Comparison of ENCODE assay signal across 1 cellular context in the genomic region with DNA sequence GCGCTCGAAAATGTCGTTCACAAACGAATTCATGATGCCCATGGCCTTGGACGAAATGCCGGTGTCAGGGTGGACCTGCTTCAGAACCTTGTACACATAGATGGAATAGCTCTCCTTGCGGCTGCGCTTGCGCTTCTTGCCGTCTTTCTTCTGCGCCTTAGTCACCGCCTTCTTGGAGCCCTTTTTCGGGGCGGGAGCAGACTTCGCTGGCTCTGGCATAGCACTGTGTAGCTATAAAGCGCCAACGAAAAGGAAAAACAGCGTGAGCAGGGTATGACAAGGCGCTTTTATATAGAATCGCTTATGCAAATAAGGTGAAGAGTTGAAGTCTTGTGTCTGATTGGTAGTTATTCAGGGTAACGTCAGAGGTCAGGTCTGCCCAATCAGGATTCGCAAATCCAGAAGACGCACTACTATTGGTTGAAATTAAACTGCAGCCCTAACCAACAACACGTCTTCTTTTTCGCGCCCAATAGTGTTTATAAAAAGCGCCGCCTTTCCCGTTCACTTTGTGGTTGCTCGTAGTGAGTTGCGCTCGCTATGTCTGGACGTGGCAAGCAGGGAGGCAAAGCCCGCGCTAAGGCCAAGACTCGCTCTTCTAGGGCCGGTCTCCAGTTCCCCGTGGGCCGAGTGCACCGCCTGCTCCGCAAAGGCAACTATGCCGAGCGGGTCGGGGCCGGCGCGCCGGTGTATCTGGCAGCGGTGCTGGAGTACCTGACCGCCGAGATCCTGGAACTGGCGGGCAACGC.
TF ChIP-seq lines count a peak whose summit lies in the region.

No MANE protein-coding gene starts in this region.

TF ChIP-seq in HepG2, 621 proteins besides CTCF, POLR2A, EP300 and RAD21 (continued from another document and continues in another):
- TF ChIP-seq, protein P1, sequence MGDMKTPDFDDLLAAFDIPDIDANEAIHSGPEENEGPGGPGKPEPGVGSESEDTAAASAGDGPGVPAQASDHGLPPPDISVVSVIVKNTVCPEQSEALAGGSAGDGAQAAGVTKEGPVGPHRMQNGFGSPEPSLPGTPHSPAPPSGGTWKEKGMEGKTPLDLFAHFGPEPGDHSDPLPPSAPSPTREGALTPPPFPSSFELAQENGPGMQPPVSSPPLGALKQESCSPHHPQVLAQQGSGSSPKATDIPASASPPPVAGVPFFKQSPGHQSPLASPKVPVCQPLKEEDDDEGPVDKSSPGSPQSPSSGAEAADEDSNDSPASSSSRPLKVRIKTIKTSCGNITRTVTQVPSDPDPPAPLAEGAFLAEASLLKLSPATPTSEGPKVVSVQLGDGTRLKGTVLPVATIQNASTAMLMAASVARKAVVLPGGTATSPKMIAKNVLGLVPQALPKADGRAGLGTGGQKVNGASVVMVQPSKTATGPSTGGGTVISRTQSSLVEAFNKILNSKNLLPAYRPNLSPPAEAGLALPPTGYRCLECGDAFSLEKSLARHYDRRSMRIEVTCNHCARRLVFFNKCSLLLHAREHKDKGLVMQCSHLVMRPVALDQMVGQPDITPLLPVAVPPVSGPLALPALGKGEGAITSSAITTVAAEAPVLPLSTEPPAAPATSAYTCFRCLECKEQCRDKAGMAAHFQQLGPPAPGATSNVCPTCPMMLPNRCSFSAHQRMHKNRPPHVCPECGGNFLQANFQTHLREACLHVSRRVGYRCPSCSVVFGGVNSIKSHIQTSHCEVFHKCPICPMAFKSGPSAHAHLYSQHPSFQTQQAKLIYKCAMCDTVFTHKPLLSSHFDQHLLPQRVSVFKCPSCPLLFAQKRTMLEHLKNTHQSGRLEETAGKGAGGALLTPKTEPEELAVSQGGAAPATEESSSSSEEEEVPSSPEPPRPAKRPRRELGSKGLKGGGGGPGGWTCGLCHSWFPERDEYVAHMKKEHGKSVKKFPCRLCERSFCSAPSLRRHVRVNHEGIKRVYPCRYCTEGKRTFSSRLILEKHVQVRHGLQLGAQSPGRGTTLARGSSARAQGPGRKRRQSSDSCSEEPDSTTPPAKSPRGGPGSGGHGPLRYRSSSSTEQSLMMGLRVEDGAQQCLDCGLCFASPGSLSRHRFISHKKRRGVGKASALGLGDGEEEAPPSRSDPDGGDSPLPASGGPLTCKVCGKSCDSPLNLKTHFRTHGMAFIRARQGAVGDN (CRISPR knock-in tag; IDR thresholded peaks at IDR 0.05) = peak; percentile 21; the same call in 1 of the 2 replicates
- TF ChIP-seq ZNF772 (CRISPR knock-in tag; IDR thresholded peaks at IDR 0.05) (peak; percentile 38; the same call in 1 of the 2 replicates), RFX5 (IDR thresholded peaks at IDR 0.05; ENCODE audit: low read depth, low read length) (no peak; the same call in none of the 2 replicates), ZNF598 (CRISPR knock-in tag; IDR thresholded peaks at IDR 0.05; ENCODE audit: borderline replicate concordance) (no peak), ZNF572 (CRISPR knock-in tag; IDR thresholded peaks at IDR 0.05) (no peak), TARDBP (CRISPR knock-in tag; IDR thresholded peaks at IDR 0.05) (0 out of 2 replicates have a peak, but pooled peaks have one; percentile 28), ZNF496 (CRISPR knock-in tag; IDR thresholded peaks at IDR 0.05; ENCODE audit: insufficient replicate concordance) (no peak), ZNF562 (CRISPR knock-in tag; IDR thresholded peaks at IDR 0.05; ENCODE audit: borderline replicate concordance) (no peak), ZSCAN22 (CRISPR knock-in tag; IDR thresholded peaks at IDR 0.05) (no peak), PCBP1 (IDR thresholded peaks at IDR 0.05; ENCODE audit: borderline replicate concordance, low read depth, low read length) (no peak), SKI (IDR thresholded peaks at IDR 0.05; ENCODE audit: partially characterized antibody) (no peak), JDP2 (CRISPR knock-in tag; IDR thresholded peaks at IDR 0.05; ENCODE audit: borderline replicate concordance) (no peak), ZNF331 (CRISPR knock-in tag; IDR thresholded peaks at IDR 0.05) (no peak), ZNF761 (CRISPR knock-in tag; conservative IDR thresholded peaks at IDR 0.05) (no peak), TAF1 (CRISPR knock-in tag; IDR thresholded peaks at IDR 0.05) (peak; percentile 67), ZNF264 (CRISPR knock-in tag; IDR thresholded peaks at IDR 0.05) (no peak), SIN3A (IDR thresholded peaks at IDR 0.05; ENCODE audit: borderline replicate concordance, low read depth, low read length) (peak; percentile 72; the same call in 1 of the 2 replicates), ZFYVE20 (CRISPR knock-in tag; IDR thresholded peaks at IDR 0.05; ENCODE audit: borderline replicate concordance, low read depth) (no peak), NFATC3 (CRISPR knock-in tag; IDR thresholded peaks at IDR 0.05) (no peak), PCBP2 (optimal IDR thresholded peaks at IDR 0.05; ENCODE audit: low read depth, low read length, poor library complexity, severe bottlenecking) (no peak), MBNL3 (CRISPR knock-in tag; conservative IDR thresholded peaks at IDR 0.05) (no peak), ZNF577 (CRISPR knock-in tag; IDR thresholded peaks at IDR 0.05; ENCODE audit: borderline replicate concordance, low read depth) (no peak), SUZ12 (IDR thresholded peaks at IDR 0.05; ENCODE audit: low read depth, low read length) (no peak), SMAD9 (CRISPR knock-in tag; IDR thresholded peaks at IDR 0.05) (no peak), SP4 (CRISPR knock-in tag; IDR thresholded peaks at IDR 0.05) (no peak), ZNF839 (CRISPR knock-in tag; IDR thresholded peaks at IDR 0.05; ENCODE audit: borderline replicate concordance) (no peak), MIER3 (CRISPR knock-in tag; IDR thresholded peaks at IDR 0.05; ENCODE audit: borderline replicate concordance) (no peak), ZNF350 (CRISPR knock-in tag; IDR thresholded peaks at IDR 0.05; ENCODE audit: borderline replicate concordance, low read depth) (no peak), ZNF274 (CRISPR knock-in tag; IDR thresholded peaks at IDR 0.05) (peak; percentile 52; the same call in 1 of the 2 replicates), ZNF557 (CRISPR knock-in tag; IDR thresholded peaks at IDR 0.05) (no peak), SMARCE1 (IDR thresholded peaks at IDR 0.05; ENCODE audit: borderline replicate concordance) (no peak), TEAD3 (CRISPR knock-in tag; optimal IDR thresholded peaks at IDR 0.05; ENCODE audit: borderline replicate concordance) (no peak), SRF (IDR thresholded peaks at IDR 0.05; ENCODE audit: low read depth, low read length) (no peak), EZH2 (conservative IDR thresholded peaks at IDR 0.05; ENCODE audit: low read depth, low read length) (no peak), HNRNPLL (IDR thresholded peaks at IDR 0.05; ENCODE audit: low read depth, low read length, poor library complexity, severe bottlenecking) (peak; percentile 78), MAFF (IDR thresholded peaks at IDR 0.05; ENCODE audit: low read depth, low read length) (no peak), JUN (CRISPR knock-in tag; IDR thresholded peaks at IDR 0.05) (no peak), SNAI1 (CRISPR knock-in tag; IDR thresholded peaks at IDR 0.05; ENCODE audit: borderline replicate concordance) (no peak), IRX3 (CRISPR knock-in tag; IDR thresholded peaks at IDR 0.05; ENCODE audit: borderline replicate concordance, low read depth) (no peak), TCF12 (IDR thresholded peaks at IDR 0.05) (no peak), TCF12 (CRISPR knock-in tag; IDR thresholded peaks at IDR 0.05) (no peak), NCOA1 (CRISPR knock-in tag; IDR thresholded peaks at IDR 0.05) (no peak)
- TF ChIP-seq, protein P2, sequence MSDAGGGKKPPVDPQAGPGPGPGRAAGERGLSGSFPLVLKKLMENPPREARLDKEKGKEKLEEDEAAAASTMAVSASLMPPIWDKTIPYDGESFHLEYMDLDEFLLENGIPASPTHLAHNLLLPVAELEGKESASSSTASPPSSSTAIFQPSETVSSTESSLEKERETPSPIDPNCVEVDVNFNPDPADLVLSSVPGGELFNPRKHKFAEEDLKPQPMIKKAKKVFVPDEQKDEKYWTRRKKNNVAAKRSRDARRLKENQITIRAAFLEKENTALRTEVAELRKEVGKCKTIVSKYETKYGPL (CRISPR knock-in tag; IDR thresholded peaks at IDR 0.05) = no peak
- TF ChIP-seq, protein P3, sequence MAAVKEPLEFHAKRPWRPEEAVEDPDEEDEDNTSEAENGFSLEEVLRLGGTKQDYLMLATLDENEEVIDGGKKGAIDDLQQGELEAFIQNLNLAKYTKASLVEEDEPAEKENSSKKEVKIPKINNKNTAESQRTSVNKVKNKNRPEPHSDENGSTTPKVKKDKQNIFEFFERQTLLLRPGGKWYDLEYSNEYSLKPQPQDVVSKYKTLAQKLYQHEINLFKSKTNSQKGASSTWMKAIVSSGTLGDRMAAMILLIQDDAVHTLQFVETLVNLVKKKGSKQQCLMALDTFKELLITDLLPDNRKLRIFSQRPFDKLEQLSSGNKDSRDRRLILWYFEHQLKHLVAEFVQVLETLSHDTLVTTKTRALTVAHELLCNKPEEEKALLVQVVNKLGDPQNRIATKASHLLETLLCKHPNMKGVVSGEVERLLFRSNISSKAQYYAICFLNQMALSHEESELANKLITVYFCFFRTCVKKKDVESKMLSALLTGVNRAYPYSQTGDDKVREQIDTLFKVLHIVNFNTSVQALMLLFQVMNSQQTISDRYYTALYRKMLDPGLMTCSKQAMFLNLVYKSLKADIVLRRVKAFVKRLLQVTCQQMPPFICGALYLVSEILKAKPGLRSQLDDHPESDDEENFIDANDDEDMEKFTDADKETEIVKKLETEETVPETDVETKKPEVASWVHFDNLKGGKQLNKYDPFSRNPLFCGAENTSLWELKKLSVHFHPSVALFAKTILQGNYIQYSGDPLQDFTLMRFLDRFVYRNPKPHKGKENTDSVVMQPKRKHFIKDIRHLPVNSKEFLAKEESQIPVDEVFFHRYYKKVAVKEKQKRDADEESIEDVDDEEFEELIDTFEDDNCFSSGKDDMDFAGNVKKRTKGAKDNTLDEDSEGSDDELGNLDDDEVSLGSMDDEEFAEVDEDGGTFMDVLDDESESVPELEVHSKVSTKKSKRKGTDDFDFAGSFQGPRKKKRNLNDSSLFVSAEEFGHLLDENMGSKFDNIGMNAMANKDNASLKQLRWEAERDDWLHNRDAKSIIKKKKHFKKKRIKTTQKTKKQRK (IDR thresholded peaks at IDR 0.05; ENCODE audit: low read length) = no peak
- TF ChIP-seq, protein P4, sequence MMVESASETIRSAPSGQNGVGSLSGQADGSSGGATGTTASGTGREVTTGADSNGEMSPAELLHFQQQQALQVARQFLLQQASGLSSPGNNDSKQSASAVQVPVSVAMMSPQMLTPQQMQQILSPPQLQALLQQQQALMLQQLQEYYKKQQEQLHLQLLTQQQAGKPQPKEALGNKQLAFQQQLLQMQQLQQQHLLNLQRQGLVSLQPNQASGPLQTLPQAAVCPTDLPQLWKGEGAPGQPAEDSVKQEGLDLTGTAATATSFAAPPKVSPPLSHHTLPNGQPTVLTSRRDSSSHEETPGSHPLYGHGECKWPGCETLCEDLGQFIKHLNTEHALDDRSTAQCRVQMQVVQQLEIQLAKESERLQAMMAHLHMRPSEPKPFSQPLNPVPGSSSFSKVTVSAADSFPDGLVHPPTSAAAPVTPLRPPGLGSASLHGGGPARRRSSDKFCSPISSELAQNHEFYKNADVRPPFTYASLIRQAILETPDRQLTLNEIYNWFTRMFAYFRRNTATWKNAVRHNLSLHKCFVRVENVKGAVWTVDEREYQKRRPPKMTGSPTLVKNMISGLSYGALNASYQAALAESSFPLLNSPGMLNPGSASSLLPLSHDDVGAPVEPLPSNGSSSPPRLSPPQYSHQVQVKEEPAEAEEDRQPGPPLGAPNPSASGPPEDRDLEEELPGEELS (CRISPR knock-in tag; IDR thresholded peaks at IDR 0.05) = 0 out of 2 replicates have a peak, but pooled peaks have one; percentile 10
- TF ChIP-seq, protein P5, sequence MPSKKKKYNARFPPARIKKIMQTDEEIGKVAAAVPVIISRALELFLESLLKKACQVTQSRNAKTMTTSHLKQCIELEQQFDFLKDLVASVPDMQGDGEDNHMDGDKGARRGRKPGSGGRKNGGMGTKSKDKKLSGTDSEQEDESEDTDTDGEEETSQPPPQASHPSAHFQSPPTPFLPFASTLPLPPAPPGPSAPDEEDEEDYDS (CRISPR knock-in tag; IDR thresholded peaks at IDR 0.05) = peak; percentile 65
- TF ChIP-seq, protein P6, sequence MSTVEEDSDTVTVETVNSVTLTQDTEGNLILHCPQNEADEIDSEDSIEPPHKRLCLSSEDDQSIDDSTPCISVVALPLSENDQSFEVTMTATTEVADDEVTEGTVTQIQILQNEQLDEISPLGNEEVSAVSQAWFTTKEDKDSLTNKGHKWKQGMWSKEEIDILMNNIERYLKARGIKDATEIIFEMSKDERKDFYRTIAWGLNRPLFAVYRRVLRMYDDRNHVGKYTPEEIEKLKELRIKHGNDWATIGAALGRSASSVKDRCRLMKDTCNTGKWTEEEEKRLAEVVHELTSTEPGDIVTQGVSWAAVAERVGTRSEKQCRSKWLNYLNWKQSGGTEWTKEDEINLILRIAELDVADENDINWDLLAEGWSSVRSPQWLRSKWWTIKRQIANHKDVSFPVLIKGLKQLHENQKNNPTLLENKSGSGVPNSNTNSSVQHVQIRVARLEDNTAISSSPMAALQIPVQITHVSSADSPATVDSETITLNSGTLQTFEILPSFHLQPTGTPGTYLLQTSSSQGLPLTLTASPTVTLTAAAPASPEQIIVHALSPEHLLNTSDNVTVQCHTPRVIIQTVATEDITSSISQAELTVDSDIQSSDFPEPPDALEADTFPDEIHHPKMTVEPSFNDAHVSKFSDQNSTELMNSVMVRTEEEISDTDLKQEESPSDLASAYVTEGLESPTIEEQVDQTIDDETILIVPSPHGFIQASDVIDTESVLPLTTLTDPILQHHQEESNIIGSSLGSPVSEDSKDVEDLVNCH (CRISPR knock-in tag; IDR thresholded peaks at IDR 0.05) = no peak
- TF ChIP-seq, protein P7, sequence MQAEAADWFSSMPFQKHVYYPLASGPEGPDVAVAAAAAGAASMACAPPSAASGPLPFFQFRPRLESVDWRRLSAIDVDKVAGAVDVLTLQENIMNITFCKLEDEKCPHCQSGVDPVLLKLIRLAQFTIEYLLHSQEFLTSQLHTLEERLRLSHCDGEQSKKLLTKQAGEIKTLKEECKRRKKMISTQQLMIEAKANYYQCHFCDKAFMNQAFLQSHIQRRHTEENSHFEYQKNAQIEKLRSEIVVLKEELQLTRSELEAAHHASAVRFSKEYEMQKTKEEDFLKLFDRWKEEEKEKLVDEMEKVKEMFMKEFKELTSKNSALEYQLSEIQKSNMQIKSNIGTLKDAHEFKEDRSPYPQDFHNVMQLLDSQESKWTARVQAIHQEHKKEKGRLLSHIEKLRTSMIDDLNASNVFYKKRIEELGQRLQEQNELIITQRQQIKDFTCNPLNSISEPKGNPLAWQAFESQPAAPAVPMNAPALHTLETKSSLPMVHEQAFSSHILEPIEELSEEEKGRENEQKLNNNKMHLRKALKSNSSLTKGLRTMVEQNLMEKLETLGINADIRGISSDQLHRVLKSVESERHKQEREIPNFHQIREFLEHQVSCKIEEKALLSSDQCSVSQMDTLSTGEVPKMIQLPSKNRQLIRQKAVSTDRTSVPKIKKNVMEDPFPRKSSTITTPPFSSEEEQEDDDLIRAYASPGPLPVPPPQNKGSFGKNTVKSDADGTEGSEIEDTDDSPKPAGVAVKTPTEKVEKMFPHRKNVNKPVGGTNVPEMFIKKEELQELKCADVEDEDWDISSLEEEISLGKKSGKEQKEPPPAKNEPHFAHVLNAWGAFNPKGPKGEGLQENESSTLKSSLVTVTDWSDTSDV (CRISPR knock-in tag; IDR thresholded peaks at IDR 0.05) = no peak
- TF ChIP-seq, protein P8, sequence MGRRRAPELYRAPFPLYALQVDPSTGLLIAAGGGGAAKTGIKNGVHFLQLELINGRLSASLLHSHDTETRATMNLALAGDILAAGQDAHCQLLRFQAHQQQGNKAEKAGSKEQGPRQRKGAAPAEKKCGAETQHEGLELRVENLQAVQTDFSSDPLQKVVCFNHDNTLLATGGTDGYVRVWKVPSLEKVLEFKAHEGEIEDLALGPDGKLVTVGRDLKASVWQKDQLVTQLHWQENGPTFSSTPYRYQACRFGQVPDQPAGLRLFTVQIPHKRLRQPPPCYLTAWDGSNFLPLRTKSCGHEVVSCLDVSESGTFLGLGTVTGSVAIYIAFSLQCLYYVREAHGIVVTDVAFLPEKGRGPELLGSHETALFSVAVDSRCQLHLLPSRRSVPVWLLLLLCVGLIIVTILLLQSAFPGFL (CRISPR knock-in tag; IDR thresholded peaks at IDR 0.05) = no peak
